ENCODE assay signal across 2 cellular contexts in the genomic region with DNA sequence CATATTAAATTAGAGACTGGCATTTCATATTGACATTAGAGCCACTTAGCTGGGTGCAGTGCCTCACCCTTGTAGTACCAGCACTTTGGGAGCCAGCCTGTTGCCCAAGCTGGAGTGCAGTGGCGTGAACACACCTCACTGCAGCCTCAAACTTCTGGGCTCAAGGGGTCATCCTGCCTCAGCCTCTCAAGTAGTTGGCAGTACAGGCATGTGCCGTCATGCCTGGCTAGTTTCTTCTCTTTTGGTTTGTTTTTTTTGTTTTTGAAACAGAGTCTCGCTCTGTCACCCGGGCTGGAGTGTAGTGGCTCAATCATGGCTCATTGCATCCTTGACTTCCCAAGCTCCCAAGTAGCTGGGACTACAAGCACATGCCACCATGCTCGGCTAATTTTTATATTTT.
A peak's percentile ranks its signal among the peaks of the same experiment; 100 is the strongest.
TF ChIP-seq lines count a peak whose summit lies in the region.

No MANE protein-coding gene starts in this region.

TF ChIP-seq in HEK293, 187 proteins besides CTCF, POLR2A, EP300 and RAD21 (continues in another document):
- TF ChIP-seq, protein P1, sequence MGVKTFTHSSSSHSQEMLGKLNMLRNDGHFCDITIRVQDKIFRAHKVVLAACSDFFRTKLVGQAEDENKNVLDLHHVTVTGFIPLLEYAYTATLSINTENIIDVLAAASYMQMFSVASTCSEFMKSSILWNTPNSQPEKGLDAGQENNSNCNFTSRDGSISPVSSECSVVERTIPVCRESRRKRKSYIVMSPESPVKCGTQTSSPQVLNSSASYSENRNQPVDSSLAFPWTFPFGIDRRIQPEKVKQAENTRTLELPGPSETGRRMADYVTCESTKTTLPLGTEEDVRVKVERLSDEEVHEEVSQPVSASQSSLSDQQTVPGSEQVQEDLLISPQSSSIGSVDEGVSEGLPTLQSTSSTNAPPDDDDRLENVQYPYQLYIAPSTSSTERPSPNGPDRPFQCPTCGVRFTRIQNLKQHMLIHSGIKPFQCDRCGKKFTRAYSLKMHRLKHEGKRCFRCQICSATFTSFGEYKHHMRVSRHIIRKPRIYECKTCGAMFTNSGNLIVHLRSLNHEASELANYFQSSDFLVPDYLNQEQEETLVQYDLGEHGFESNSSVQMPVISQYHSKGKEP (tag by site-specific recombination; IDR thresholded peaks at IDR 0.05), result no peak
- TF ChIP-seq ZNF48 (tag by site-specific recombination; IDR thresholded peaks at IDR 0.05) (no peak), ZNF214 (tag by site-specific recombination; IDR thresholded peaks at IDR 0.05; ENCODE audit: borderline replicate concordance) (no peak), ZNF175 (tag by site-specific recombination; IDR thresholded peaks at IDR 0.05) (no peak), ZBTB17 (tag by site-specific recombination; IDR thresholded peaks at IDR 0.05) (no peak), ZBTB8A (tag by site-specific recombination; IDR thresholded peaks at IDR 0.05) (0 out of 2 replicates have a peak, but pooled peaks have one; percentile 38), ZBTB6 (tag by site-specific recombination; IDR thresholded peaks at IDR 0.05) (peak; percentile 59; the same call in 1 of the 2 replicates), SCRT2 (tag by site-specific recombination; IDR thresholded peaks at IDR 0.05) (peak; percentile 67), YY1 (tag by site-specific recombination; IDR thresholded peaks at IDR 0.05) (no peak)
- TF ChIP-seq, protein P2, sequence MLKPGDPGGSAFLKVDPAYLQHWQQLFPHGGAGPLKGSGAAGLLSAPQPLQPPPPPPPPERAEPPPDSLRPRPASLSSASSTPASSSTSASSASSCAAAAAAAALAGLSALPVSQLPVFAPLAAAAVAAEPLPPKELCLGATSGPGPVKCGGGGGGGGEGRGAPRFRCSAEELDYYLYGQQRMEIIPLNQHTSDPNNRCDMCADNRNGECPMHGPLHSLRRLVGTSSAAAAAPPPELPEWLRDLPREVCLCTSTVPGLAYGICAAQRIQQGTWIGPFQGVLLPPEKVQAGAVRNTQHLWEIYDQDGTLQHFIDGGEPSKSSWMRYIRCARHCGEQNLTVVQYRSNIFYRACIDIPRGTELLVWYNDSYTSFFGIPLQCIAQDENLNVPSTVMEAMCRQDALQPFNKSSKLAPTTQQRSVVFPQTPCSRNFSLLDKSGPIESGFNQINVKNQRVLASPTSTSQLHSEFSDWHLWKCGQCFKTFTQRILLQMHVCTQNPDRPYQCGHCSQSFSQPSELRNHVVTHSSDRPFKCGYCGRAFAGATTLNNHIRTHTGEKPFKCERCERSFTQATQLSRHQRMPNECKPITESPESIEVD (tag by site-specific recombination; IDR thresholded peaks at IDR 0.05), result peak; percentile 57; the same call in 1 of the 2 replicates
- TF ChIP-seq, protein P3, sequence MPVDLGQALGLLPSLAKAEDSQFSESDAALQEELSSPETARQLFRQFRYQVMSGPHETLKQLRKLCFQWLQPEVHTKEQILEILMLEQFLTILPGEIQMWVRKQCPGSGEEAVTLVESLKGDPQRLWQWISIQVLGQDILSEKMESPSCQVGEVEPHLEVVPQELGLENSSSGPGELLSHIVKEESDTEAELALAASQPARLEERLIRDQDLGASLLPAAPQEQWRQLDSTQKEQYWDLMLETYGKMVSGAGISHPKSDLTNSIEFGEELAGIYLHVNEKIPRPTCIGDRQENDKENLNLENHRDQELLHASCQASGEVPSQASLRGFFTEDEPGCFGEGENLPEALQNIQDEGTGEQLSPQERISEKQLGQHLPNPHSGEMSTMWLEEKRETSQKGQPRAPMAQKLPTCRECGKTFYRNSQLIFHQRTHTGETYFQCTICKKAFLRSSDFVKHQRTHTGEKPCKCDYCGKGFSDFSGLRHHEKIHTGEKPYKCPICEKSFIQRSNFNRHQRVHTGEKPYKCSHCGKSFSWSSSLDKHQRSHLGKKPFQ (tag by site-specific recombination; IDR thresholded peaks at IDR 0.05), result peak; percentile 82
- TF ChIP-seq, protein P4, sequence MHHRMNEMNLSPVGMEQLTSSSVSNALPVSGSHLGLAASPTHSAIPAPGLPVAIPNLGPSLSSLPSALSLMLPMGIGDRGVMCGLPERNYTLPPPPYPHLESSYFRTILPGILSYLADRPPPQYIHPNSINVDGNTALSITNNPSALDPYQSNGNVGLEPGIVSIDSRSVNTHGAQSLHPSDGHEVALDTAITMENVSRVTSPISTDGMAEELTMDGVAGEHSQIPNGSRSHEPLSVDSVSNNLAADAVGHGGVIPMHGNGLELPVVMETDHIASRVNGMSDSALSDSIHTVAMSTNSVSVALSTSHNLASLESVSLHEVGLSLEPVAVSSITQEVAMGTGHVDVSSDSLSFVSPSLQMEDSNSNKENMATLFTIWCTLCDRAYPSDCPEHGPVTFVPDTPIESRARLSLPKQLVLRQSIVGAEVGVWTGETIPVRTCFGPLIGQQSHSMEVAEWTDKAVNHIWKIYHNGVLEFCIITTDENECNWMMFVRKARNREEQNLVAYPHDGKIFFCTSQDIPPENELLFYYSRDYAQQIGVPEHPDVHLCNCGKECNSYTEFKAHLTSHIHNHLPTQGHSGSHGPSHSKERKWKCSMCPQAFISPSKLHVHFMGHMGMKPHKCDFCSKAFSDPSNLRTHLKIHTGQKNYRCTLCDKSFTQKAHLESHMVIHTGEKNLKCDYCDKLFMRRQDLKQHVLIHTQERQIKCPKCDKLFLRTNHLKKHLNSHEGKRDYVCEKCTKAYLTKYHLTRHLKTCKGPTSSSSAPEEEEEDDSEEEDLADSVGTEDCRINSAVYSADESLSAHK (tag by site-specific recombination; IDR thresholded peaks at IDR 0.05), result no peak

TF ChIP-seq in K562, 482 proteins besides CTCF, POLR2A, EP300 and RAD21:
- TF ChIP-seq, protein P5, sequence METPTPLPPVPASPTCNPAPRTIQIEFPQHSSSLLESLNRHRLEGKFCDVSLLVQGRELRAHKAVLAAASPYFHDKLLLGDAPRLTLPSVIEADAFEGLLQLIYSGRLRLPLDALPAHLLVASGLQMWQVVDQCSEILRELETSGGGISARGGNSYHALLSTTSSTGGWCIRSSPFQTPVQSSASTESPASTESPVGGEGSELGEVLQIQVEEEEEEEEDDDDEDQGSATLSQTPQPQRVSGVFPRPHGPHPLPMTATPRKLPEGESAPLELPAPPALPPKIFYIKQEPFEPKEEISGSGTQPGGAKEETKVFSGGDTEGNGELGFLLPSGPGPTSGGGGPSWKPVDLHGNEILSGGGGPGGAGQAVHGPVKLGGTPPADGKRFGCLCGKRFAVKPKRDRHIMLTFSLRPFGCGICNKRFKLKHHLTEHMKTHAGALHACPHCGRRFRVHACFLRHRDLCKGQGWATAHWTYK (CRISPR knock-in tag; IDR thresholded peaks at IDR 0.05), result no peak
- TF ChIP-seq ZBTB11 (CRISPR knock-in tag; IDR thresholded peaks at IDR 0.05), result 0 out of 6 replicates have a peak, but pooled peaks of 1 of the 3 experiments have one; percentile 10
- no peak for TF ChIP-seq ZNF165 (CRISPR knock-in tag; IDR thresholded peaks at IDR 0.05; ENCODE audit: borderline replicate concordance)
- TF ChIP-seq KAT7 (CRISPR knock-in tag; IDR thresholded peaks at IDR 0.05; ENCODE audit: borderline replicate concordance), result no peak
- no peak for TF ChIP-seq NFIC (IDR thresholded peaks at IDR 0.05)
- TF ChIP-seq, protein P6, sequence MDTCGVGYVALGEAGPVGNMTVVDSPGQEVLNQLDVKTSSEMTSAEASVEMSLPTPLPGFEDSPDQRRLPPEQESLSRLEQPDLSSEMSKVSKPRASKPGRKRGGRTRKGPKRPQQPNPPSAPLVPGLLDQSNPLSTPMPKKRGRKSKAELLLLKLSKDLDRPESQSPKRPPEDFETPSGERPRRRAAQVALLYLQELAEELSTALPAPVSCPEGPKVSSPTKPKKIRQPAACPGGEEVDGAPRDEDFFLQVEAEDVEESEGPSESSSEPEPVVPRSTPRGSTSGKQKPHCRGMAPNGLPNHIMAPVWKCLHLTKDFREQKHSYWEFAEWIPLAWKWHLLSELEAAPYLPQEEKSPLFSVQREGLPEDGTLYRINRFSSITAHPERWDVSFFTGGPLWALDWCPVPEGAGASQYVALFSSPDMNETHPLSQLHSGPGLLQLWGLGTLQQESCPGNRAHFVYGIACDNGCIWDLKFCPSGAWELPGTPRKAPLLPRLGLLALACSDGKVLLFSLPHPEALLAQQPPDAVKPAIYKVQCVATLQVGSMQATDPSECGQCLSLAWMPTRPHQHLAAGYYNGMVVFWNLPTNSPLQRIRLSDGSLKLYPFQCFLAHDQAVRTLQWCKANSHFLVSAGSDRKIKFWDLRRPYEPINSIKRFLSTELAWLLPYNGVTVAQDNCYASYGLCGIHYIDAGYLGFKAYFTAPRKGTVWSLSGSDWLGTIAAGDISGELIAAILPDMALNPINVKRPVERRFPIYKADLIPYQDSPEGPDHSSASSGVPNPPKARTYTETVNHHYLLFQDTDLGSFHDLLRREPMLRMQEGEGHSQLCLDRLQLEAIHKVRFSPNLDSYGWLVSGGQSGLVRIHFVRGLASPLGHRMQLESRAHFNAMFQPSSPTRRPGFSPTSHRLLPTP (IDR thresholded peaks at IDR 0.05; ENCODE audit: borderline replicate concordance, extremely low read depth, insufficient read length), result no peak
- no peak for TF ChIP-seq CHD1 (IDR thresholded peaks at IDR 0.05; ENCODE audit: low read length)
